Comparison of ENCODE assay signal across 6 cellular contexts in the genomic region with DNA sequence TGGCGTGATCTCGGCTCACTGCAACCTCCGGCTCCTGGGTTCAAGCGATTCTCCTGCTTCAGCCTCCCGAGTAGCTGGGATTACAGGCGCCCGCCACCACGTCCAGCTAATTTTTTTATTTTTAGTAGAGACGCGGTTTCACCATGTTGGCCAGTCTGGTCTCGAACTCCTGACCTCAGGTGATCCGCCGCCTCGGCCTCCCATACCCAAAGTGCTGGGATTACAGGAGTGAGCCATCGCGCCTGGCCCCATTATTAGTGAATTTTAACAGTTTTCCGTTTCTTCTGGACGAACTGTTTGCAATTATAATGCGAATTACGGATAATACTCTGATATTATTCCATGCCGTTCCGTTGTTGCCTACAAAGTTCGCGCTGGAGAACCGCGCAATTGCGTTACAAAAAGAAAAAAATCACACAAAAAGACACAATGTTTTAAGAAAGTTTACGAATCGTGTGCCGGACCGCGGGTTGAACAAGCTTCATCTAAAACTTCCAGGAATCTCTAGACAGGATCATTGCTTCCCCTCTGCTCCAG. TPM values are rescaled to one million over a fixed set of nuclear protein-coding genes. Genes with fewer than 3 reads are reported as not detected.
DNase-seq lines count a peak whose midpoint lies in the region; FAIRE-seq and TF ChIP-seq lines count a peak whose summit lies in the region.
"Not testable (repeated sequence)": the region's sequence is repeated elsewhere in the genome, so short reads cannot be mapped to it uniquely, and the experiment has no call there.

No MANE protein-coding gene starts in this region.

- H3K9me3 Mint-ChIP-seq in activated naive CD4-positive, alpha-beta T cell treated with anti-CD3 and anti-CD28 coated beads, Interleukin-2, amount 50 U/mL, for 24 hours: not testable (repeated sequence)

- TF ChIP-seq CTCF in epithelial cell of proximal tubule (conservative IDR thresholded peaks at IDR 0.05; ENCODE audit: low read depth, low read length): not testable (repeated sequence)

- H3K4me3 ChIP-seq in BLaER1 treated with 17β-estradiol and CSF1 and Interleukin-3, amounts not matched to agents 10 nM and 100 nM: peak overlapping the region; percentile 90 to 99 (median 96)
- H3K4me3 ChIP-seq in epithelial cell of proximal tubule (ENCODE audit: low read depth, low read length) (peak overlapping the region; percentile 93), small intestine (ENCODE audit: low read depth in 1 of 2, low read length in 2 of 2) (peak overlapping the region; percentile 24 to 76)

- DNase-seq in NCI-H69 (lab: John Stamatoyannopoulos, UW) (peak; percentile 56), mesenteric fat pad (ENCODE audit: low spot score) (peak; percentile 45)
- DNase-seq in epithelial cell of proximal tubule (ENCODE audit: low read depth); small intestine: not testable (repeated sequence)

- H4K20me1 ChIP-seq in BLaER1 treated with 17β-estradiol and CSF1 and Interleukin-3, amounts not matched to agents 10 nM and 100 nM: peaks cover 40 to 43% (median 42%) of the 10 kb centered on the region in 11 experiments

- H3K4me1 ChIP-seq in BLaER1 treated with 17β-estradiol and CSF1 and Interleukin-3, amounts not matched to agents 10 nM and 100 nM: peaks cover 32 to 40% (median 38%) of the 10 kb centered on the region in 10 experiments
- H3K4me1 ChIP-seq in small intestine (ENCODE audit: control insufficient read depth in 2 of 2, insufficient read depth in 1 of 2, low read depth in 1 of 2, low read length in 1 of 2): peaks cover 0 to 15% of the 10 kb centered on the region in 2 donors

- H3K9me3 ChIP-seq in BLaER1 treated with 17β-estradiol and CSF1 and Interleukin-3, amounts not matched to agents 10 nM and 100 nM (replicated peaks in 1 of 11); small intestine (ENCODE audit: control insufficient read depth, low read depth): not testable (repeated sequence)

- peaks cover 37% of the 10 kb centered on the region for H3K4me1 Mint-ChIP-seq in activated naive CD4-positive, alpha-beta T cell treated with anti-CD3 and anti-CD28 coated beads, Interleukin-2, amount 50 U/mL, for 24 hours

- peak overlapping the region; percentile 99 to 100 (median 99) for H3K9ac ChIP-seq in BLaER1 treated with 17β-estradiol and CSF1 and Interleukin-3, amounts not matched to agents 10 nM and 100 nM

- H3K27me3 Mint-ChIP-seq in activated naive CD4-positive, alpha-beta T cell treated with anti-CD3 and anti-CD28 coated beads, Interleukin-2, amount 50 U/mL, for 24 hours: not testable (repeated sequence)

- H3K36me3 Mint-ChIP-seq in activated naive CD4-positive, alpha-beta T cell treated with anti-CD3 and anti-CD28 coated beads, Interleukin-2, amount 50 U/mL, for 24 hours: not testable (repeated sequence)

- peak overlapping the region; percentile 65 to 85 (median 78) for H3K4me2 ChIP-seq in BLaER1 treated with 17β-estradiol and CSF1 and Interleukin-3, amounts not matched to agents 10 nM and 100 nM

- H3K36me3 ChIP-seq in BLaER1 treated with 17β-estradiol and CSF1 and Interleukin-3, amounts not matched to agents 10 nM and 100 nM: peaks cover 15 to 36% (median 33%) of the 10 kb centered on the region in 11 experiments
- H3K36me3 ChIP-seq in small intestine (ENCODE audit: control insufficient read depth in 2 of 2, insufficient read depth in 2 of 2, low read length in 2 of 2): not testable (repeated sequence)

- H3K4me3 Mint-ChIP-seq in activated naive CD4-positive, alpha-beta T cell treated with anti-CD3 and anti-CD28 coated beads, Interleukin-2, amount 50 U/mL, for 24 hours: peak overlapping the region; percentile 97

- not testable (repeated sequence) for FAIRE-seq in small intestine (lab: Jason Lieb, UNC)

- 16 to 25% (median 20%) methylated on average over 32 of the region's 32 CpGs for WGBS in small intestine, 3 donors

- peak overlapping the region; percentile 98 to 100 (median 99) for H3K27ac ChIP-seq in BLaER1 treated with 17β-estradiol and CSF1 and Interleukin-3, amounts not matched to agents 10 nM and 100 nM
- peak overlapping the region; percentile 62 to 89 for H3K27ac ChIP-seq in small intestine (ENCODE audit: low read depth in 1 of 2, low read length in 1 of 2)

- H3K27ac Mint-ChIP-seq in activated naive CD4-positive, alpha-beta T cell treated with anti-CD3 and anti-CD28 coated beads, Interleukin-2, amount 50 U/mL, for 24 hours: peak overlapping the region; percentile 100

- not testable (repeated sequence) for H3K27me3 ChIP-seq in BLaER1 treated with 17β-estradiol and CSF1 and Interleukin-3, amounts not matched to agents 10 nM and 100 nM; small intestine (ENCODE audit: control insufficient read depth in 2 of 2, insufficient read depth in 2 of 2, low read length in 2 of 2)

RNA-seq across cellular contexts. Expression of a gene that starts 0.6 kb away (rescaled TPM):
- total RNA-seq in epithelial cell of proximal tubule: 134 and 169 TPM in 2 replicates
- 145 TPM for total RNA-seq in mesenteric fat pad
- polyA plus RNA-seq in small intestine: 100 to 1,000 TPM in 1 of 3 donors, 10 to 100 TPM in 2; 98.6 to 225 (median 99.4) TPM

RNA-seq across cellular contexts. Expression of a gene that starts 31.1 kb away (rescaled TPM):
- 48.8 and 58.9 TPM in 2 replicates for total RNA-seq in epithelial cell of proximal tubule
- 101 TPM for total RNA-seq in mesenteric fat pad
- 10 to 100 TPM; 20.9 to 30.0 (median 28.0) TPM for polyA plus RNA-seq in small intestine

RNA-seq across cellular contexts. Expression of a gene that starts 54.0 kb away (rescaled TPM):
- total RNA-seq in epithelial cell of proximal tubule (16.6 and 23.3 TPM in 2 replicates), mesenteric fat pad (100 TPM)
- 10 to 100 TPM; 55.7 to 86.8 (median 57.6) TPM for polyA plus RNA-seq in small intestine

RNA-seq across cellular contexts. Expression of a gene that starts 58.2 kb away (rescaled TPM):
- total RNA-seq in epithelial cell of proximal tubule: not detected in 2 replicates
- total RNA-seq in mesenteric fat pad: 4.5 TPM
- under 1 TPM; 0.45 to 0.81 (median 0.69) TPM for polyA plus RNA-seq in small intestine
